ENCODE assay signal across 29 cellular contexts in the genomic region with DNA sequence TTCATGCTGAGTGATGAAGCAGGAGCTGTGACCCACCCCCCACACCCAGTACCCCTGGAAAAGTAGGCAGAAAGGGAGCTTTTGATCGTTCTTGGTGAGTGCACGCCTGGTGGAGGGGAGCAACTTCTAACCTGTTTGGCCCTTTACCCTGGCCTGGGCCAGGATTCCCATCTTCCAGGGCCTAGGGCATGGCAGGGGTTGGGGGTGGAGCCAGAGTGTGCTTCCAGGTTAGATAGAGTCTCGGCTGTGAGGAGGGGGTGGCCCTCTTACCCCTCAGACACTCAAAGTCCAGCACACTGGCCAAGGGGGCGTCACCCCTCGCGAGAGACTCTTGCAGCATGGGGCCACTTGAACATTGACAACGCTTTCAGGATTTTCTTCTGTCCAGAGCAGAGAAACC.
"Had no signal": no experiment of that assay in that cellular context is flagged by ENCODE, and none has a peak within 500 bp of the region (broad histone marks: within the 10 kb centered on the region; RNA-seq: fewer than 3 reads in every experiment).

No MANE protein-coding gene starts in this region.

- H3K4me1 ChIP-seq: ascending aorta, breast epithelium, colonic mucosa, gastroesophageal sphincter, heart right ventricle had no signal

- H3K4me1 Mint-ChIP-seq: activated CD4-positive, alpha-beta memory T cell treated with anti-CD3 and anti-CD28 coated beads, Interleukin-2, amount 10 ng/mL, durations not matched to agents 7 days and 5 days; activated CD4-positive, alpha-beta T cell treated with anti-CD3 and anti-CD28 coated beads, Interleukin-2, amount 10 ng/mL, durations not matched to agents 7 days and 5 days; activated naive CD4-positive, alpha-beta T cell treated with anti-CD3 and anti-CD28 coated beads, Interleukin-2, amount 10 ng/mL, durations not matched to agents 7 days and 5 days; activated naive CD8-positive, alpha-beta T cell treated with anti-CD3 and anti-CD28 coated beads, Interleukin-2, amount 10 ng/mL, durations not matched to agents 7 days and 5 days; brain had no signal

- H3K36me3 ChIP-seq: ascending aorta, breast epithelium, cardiac muscle cell, colonic mucosa, esophagus squamous epithelium, gastroesophageal sphincter, heart right ventricle had no signal

- H3K4me3 ChIP-seq: ascending aorta, breast epithelium, cardiac muscle cell, colonic mucosa, esophagus squamous epithelium, gastroesophageal sphincter, heart right ventricle had no signal

- H3K4me3 Mint-ChIP-seq: activated CD4-positive, alpha-beta memory T cell treated with anti-CD3 and anti-CD28 coated beads, Interleukin-2, amount 10 ng/mL, durations not matched to agents 7 days and 5 days; activated CD4-positive, alpha-beta T cell treated with anti-CD3 and anti-CD28 coated beads, Interleukin-2, amount 10 ng/mL, durations not matched to agents 7 days and 5 days; activated naive CD4-positive, alpha-beta T cell treated with anti-CD3 and anti-CD28 coated beads, Interleukin-2, amount 10 ng/mL, durations not matched to agents 7 days and 5 days; activated naive CD8-positive, alpha-beta T cell treated with anti-CD3 and anti-CD28 coated beads, Interleukin-2, amount 10 ng/mL, durations not matched to agents 7 days and 5 days; activated T-cell treated with anti-CD3 and anti-CD28 coated beads, Interleukin-2, amount 50 U/mL, for 24 hours; activated T-cell treated with anti-CD3 and anti-CD28 coated beads, Interleukin-2, amount 50 U/mL, for 72 hours; brain; WTC11 had no signal

- H3K9me3 ChIP-seq: ascending aorta, breast epithelium, colonic mucosa, esophagus squamous epithelium, gastroesophageal sphincter, heart right ventricle had no signal

- H3K27ac ChIP-seq: ascending aorta, breast epithelium, cardiac muscle cell, colonic mucosa, epithelial cell of prostate, esophagus squamous epithelium, gastroesophageal sphincter, heart right ventricle had no signal

- H3K36me3 Mint-ChIP-seq: activated naive CD4-positive, alpha-beta T cell treated with anti-CD3 and anti-CD28 coated beads, Interleukin-2, amount 10 ng/mL, durations not matched to agents 7 days and 5 days; activated naive CD4-positive, alpha-beta T cell treated with anti-CD3 and anti-CD28 coated beads, Interleukin-2, amount 50 U/mL, for 72 hours; activated naive CD8-positive, alpha-beta T cell treated with anti-CD3 and anti-CD28 coated beads, Interleukin-2, amount 10 ng/mL, durations not matched to agents 7 days and 5 days; WTC11 had no signal

- H3K27me3 Mint-ChIP-seq: activated CD4-positive, alpha-beta memory T cell treated with anti-CD3 and anti-CD28 coated beads, Interleukin-2, amount 10 ng/mL, durations not matched to agents 7 days and 5 days; activated CD4-positive, alpha-beta T cell treated with anti-CD3 and anti-CD28 coated beads, Interleukin-2, amount 10 ng/mL, durations not matched to agents 7 days and 5 days; activated naive CD4-positive, alpha-beta T cell treated with anti-CD3 and anti-CD28 coated beads, Interleukin-2, amount 10 ng/mL, durations not matched to agents 7 days and 5 days; activated T-cell treated with anti-CD3 and anti-CD28 coated beads, Interleukin-2, amount 50 U/mL, for 24 hours had no signal

- H3K9me3 Mint-ChIP-seq: activated CD4-positive, alpha-beta memory T cell treated with anti-CD3 and anti-CD28 coated beads, Interleukin-2, amount 10 ng/mL, durations not matched to agents 7 days and 5 days; activated CD4-positive, alpha-beta T cell treated with anti-CD3 and anti-CD28 coated beads, Interleukin-2, amount 10 ng/mL, durations not matched to agents 7 days and 5 days; activated naive CD4-positive, alpha-beta T cell treated with anti-CD3 and anti-CD28 coated beads, Interleukin-2, amount 10 ng/mL, durations not matched to agents 7 days and 5 days; activated naive CD4-positive, alpha-beta T cell treated with anti-CD3 and anti-CD28 coated beads, Interleukin-2, amount 50 U/mL, for 72 hours; activated T-cell treated with anti-CD3 and anti-CD28 coated beads, Interleukin-2, amount 50 U/mL, for 24 hours had no signal

- DNase-seq: activated CD4-positive, alpha-beta memory T cell treated with anti-CD3 and anti-CD28 coated beads, Interleukin-2, amount 10 ng/mL, durations not matched to agents 7 days and 5 days; activated CD4-positive, alpha-beta T cell treated with anti-CD3 and anti-CD28 coated beads for 1 hour; activated CD4-positive, alpha-beta T cell treated with anti-CD3 and anti-CD28 coated beads for 4 hours; activated CD4-positive, alpha-beta T cell treated with anti-CD3 and anti-CD28 coated beads, Interleukin-2, amount 10 ng/mL, durations not matched to agents 7 days and 5 days; activated CD4-positive, alpha-beta T cell treated with anti-CD3 and anti-CD28 coated beads, Interleukin-2, amount 50 U/mL, for 4 hours; activated CD8-positive, alpha-beta memory T cell treated with anti-CD3 and anti-CD28 coated beads, Interleukin-2, amount 50 U/mL, for 48 hours; activated gamma-delta T cell; activated naive CD4-positive, alpha-beta T cell; activated naive CD4-positive, alpha-beta T cell treated with anti-CD3 and anti-CD28 coated beads, Interleukin-2, amount 10 ng/mL, durations not matched to agents 7 days and 5 days; activated naive CD8-positive, alpha-beta T cell treated with anti-CD3 and anti-CD28 coated beads, Interleukin-2, amount 10 ng/mL, durations not matched to agents 7 days and 5 days; activated T-cell treated with anti-CD3 and anti-CD28 coated beads for 4 hours; activated T-cell treated with anti-CD3 and anti-CD28 coated beads, Interleukin-2, amount 50 U/mL, for 24 hours; activated T-cell treated with anti-CD3 and anti-CD28 coated beads, Interleukin-2, amount 50 U/mL, for 72 hours; central memory CD4-positive, alpha-beta T cell; cerebellar nuclear complex; colonic mucosa; effector CD8-positive, alpha-beta T cell; esophagus squamous epithelium; foreskin melanocyte; heart right ventricle; T-helper 2 cell had no signal

- H3K27ac Mint-ChIP-seq: activated CD4-positive, alpha-beta memory T cell treated with anti-CD3 and anti-CD28 coated beads, Interleukin-2, amount 10 ng/mL, durations not matched to agents 7 days and 5 days; activated CD4-positive, alpha-beta T cell treated with anti-CD3 and anti-CD28 coated beads, Interleukin-2, amount 10 ng/mL, durations not matched to agents 7 days and 5 days; activated naive CD4-positive, alpha-beta T cell treated with anti-CD3 and anti-CD28 coated beads, Interleukin-2, amount 10 ng/mL, durations not matched to agents 7 days and 5 days; activated naive CD4-positive, alpha-beta T cell treated with anti-CD3 and anti-CD28 coated beads, Interleukin-2, amount 50 U/mL, for 72 hours; activated naive CD8-positive, alpha-beta T cell treated with anti-CD3 and anti-CD28 coated beads, Interleukin-2, amount 10 ng/mL, durations not matched to agents 7 days and 5 days; activated T-cell treated with anti-CD3 and anti-CD28 coated beads, Interleukin-2, amount 50 U/mL, for 24 hours; activated T-cell treated with anti-CD3 and anti-CD28 coated beads, Interleukin-2, amount 50 U/mL, for 72 hours; WTC11 had no signal

- H3K27me3 ChIP-seq: ascending aorta, cardiac muscle cell, colonic mucosa had no signal

- ATAC-seq: activated naive CD4-positive, alpha-beta T cell treated with anti-CD3 and anti-CD28 coated beads, Interleukin-2, amount 50 U/mL, for 72 hours; activated T-cell treated with anti-CD3 and anti-CD28 coated beads, Interleukin-2, amount 50 U/mL, for 72 hours; gastroesophageal sphincter; heart right ventricle; WTC11 had no signal
